20 cellular contexts compared by ENCODE assay signal in the genomic region with DNA sequence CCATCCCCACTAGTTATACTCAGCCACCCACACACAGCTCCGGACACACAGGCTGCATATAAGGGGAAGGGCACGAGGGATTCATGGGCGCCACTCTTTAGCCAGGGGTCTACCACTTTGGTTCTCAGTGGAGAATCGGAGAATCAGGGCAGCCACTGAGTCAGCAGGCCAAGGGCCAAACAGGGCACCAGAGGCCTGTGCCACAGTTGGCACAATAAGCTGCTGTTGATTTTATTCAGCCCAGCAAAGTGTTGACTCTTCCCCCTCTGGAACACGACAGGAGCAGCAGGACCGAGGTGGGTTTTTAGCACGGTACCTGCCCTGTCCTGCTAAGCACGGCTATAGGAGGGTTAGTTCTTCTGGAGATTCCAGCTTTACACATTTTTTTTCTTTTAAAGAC. TPM values are rescaled to one million over a fixed set of nuclear protein-coding genes. Genes with fewer than 3 reads are reported as not detected.
"Had no signal": no experiment of that assay in that cellular context is flagged by ENCODE, and none has a peak within 500 bp of the region (broad histone marks: within the 10 kb centered on the region; RNA-seq: fewer than 3 reads in every experiment).

No MANE protein-coding gene starts in this region.

- H3K9me3 ChIP-seq: body of pancreas, gastroesophageal sphincter, pancreas, SK-N-SH had no signal

- H3K36me3 ChIP-seq: neural progenitor cell, pancreas, WERI-Rb-1 had no signal

- H3K27me3 ChIP-seq: body of pancreas, gastroesophageal sphincter, neural progenitor cell, pancreas had no signal

- H3K4me2 ChIP-seq: neural progenitor cell, SK-N-SH had no signal

- H3K27me3 Mint-ChIP-seq: activated CD4-positive, alpha-beta T cell treated with anti-CD3 and anti-CD28 coated beads, Interleukin-2, amount 10 ng/mL, durations not matched to agents 24 days and 14 days; central memory CD8-positive, alpha-beta T cell; effector memory CD8-positive, alpha-beta T cell had no signal

- H3K9me3 Mint-ChIP-seq: activated CD4-positive, alpha-beta T cell treated with anti-CD3 and anti-CD28 coated beads, Interleukin-2, amount 10 ng/mL, durations not matched to agents 24 days and 14 days; central memory CD8-positive, alpha-beta T cell; effector memory CD8-positive, alpha-beta T cell; neural progenitor cell had no signal

- H3K9ac ChIP-seq: neural progenitor cell, SK-N-SH had no signal

- H3K4me3 Mint-ChIP-seq: activated CD4-positive, alpha-beta T cell treated with anti-CD3 and anti-CD28 coated beads, Interleukin-2, amount 10 ng/mL, durations not matched to agents 24 days and 14 days; central memory CD8-positive, alpha-beta T cell; effector memory CD8-positive, alpha-beta T cell; neural progenitor cell; type B pancreatic cell had no signal

- ATAC-seq: body of pancreas; effector memory CD8-positive, alpha-beta T cell; gastroesophageal sphincter; left ventricle myocardium superior; pancreas had no signal

- FAIRE-seq: kidney, pancreas had no signal

- H2AFZ ChIP-seq: neural progenitor cell had no signal

- DNase-seq: activated CD4-positive, alpha-beta T cell treated with anti-CD3 and anti-CD28 coated beads, Interleukin-2, amount 10 ng/mL, durations not matched to agents 24 days and 14 days; body of pancreas; effector memory CD8-positive, alpha-beta T cell; kidney; left ventricle myocardium superior; mesendoderm; pancreas; SK-N-SH; stimulated activated CD4-positive, alpha-beta T cell treated with anti-CD3 and anti-CD28 coated beads, Interleukin-15, amount 100 ng/mL, for 24 hours; stimulated activated CD4-positive, alpha-beta T cell treated with anti-CD3 and anti-CD28 coated beads, Interleukin-4, amount 100 ng/mL, for 24 hours; T-helper 1 cell; WERI-Rb-1 had no signal

- H3K4me3 ChIP-seq: body of pancreas, gastroesophageal sphincter, neural progenitor cell, pancreas had no signal

- H3K27ac ChIP-seq: body of pancreas, epithelial cell of prostate, neural progenitor cell, pancreas, WERI-Rb-1 had no signal

- H3K27ac Mint-ChIP-seq: effector memory CD8-positive, alpha-beta T cell; neural progenitor cell; type B pancreatic cell had no signal

RNA-seq across cellular contexts. Expression of a gene that starts 48.3 kb away (rescaled TPM):
- total RNA-seq: activated CD4-positive, alpha-beta T cell treated with anti-CD3 and anti-CD28 coated beads, Interleukin-2, amount 10 ng/mL, durations not matched to agents 24 days and 14 days; body of pancreas; gastroesophageal sphincter; kidney; left ventricle myocardium superior; pancreas; Right ventricle myocardium inferior; skeletal muscle tissue; subcutaneous adipose tissue had no signal
